Comparison of ENCODE assay signal across 8 cellular contexts in the genomic region with DNA sequence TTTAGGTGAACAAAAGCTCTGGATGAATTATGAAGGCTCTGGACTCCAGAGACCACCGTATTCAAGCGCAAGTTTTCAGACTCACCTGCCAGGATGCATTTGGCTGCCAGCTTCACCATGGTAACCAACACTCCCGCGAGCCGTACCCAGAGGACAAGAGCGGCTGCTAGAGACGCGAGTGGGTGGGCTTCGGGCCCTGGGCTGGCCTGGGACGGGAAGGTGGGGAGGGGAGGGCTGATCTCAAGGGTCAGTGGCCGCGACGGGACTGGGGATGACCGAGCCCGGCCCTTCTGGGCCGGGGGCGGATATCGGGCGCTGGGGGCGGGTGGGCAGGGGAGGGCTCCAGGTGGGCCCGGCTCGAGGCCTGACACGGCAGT.
A peak's percentile ranks its signal among the peaks of the same experiment; 100 is the strongest.
DNase-seq lines count a peak whose midpoint lies in the region; ATAC-seq lines count a peak whose summit lies in the region.

No MANE protein-coding gene starts in this region.

- H3K4me3 ChIP-seq in HUES48 (ENCODE audit: low read depth, low read length) (peak overlapping the region; percentile 81), mucosa of rectum (ENCODE audit: low read length in 2 of 2) (peak overlapping the region; percentile 89 to 90), subcutaneous abdominal adipose tissue (ENCODE audit: low read depth in 1 of 5, low read length in 5 of 5) (peak overlapping the region; percentile 66 to 82 (median 76))

- H3K27me3 ChIP-seq in HUES48 (ENCODE audit: control insufficient read depth, insufficient read depth, low read length) (peaks cover 11% of the 10 kb centered on the region), mucosa of rectum (ENCODE audit: control insufficient read depth in 2 of 2, insufficient read depth in 2 of 2, low read length in 2 of 2) (no peaks in the 10 kb centered on the region), subcutaneous abdominal adipose tissue (ENCODE audit: control insufficient read depth in 5 of 5, insufficient read depth in 4 of 5, low read length in 5 of 5) (no peaks in the 10 kb centered on the region)

- H3K4me1 ChIP-seq in HUES48 (ENCODE audit: control insufficient read depth, insufficient read depth, low read length) (peaks cover 8% of the 10 kb centered on the region), mucosa of rectum (ENCODE audit: control insufficient read depth in 2 of 2, insufficient read depth in 2 of 2, low read length in 2 of 2) (peaks cover 4 to 6% of the 10 kb centered on the region in 2 donors), subcutaneous abdominal adipose tissue (ENCODE audit: control insufficient read depth in 5 of 5, insufficient read depth in 5 of 5, low read length in 5 of 5) (peaks cover 9 to 23% (median 19%) of the 10 kb centered on the region in 5 donors)

- H3K27ac ChIP-seq in HUES48 (ENCODE audit: low read depth, low read length) (no peak overlapping the region), mucosa of rectum (ENCODE audit: low read depth in 2 of 2, low read length in 2 of 2) (peak overlapping the region; percentile 43 to 65), subcutaneous abdominal adipose tissue (ENCODE audit: low read depth, low read length) (no peak overlapping the region)

- H3K9ac ChIP-seq in HUES48 (ENCODE audit: low read depth, low read length), result no peak overlapping the region
- H3K9ac ChIP-seq in mucosa of rectum (ENCODE audit: low read depth in 1 of 2, low read length in 2 of 2), result peak overlapping the region; percentile 77 to 81
- H3K9ac ChIP-seq in subcutaneous abdominal adipose tissue (ENCODE audit: low read length in 5 of 5), result peak overlapping the region; percentile 42 to 86 (median 66)

- H3K36me3 ChIP-seq in HUES48 (ENCODE audit: control insufficient read depth, insufficient read depth, low read length) (peaks cover 4% of the 10 kb centered on the region; the same call in 1 of the 2 replicates), mucosa of rectum (ENCODE audit: control insufficient read depth in 2 of 2, insufficient read depth in 2 of 2, low read length in 2 of 2) (no peaks in the 10 kb centered on the region), subcutaneous abdominal adipose tissue (ENCODE audit: control insufficient read depth in 5 of 5, insufficient read depth in 5 of 5, low read length in 5 of 5) (peaks cover 0 to 7% (median 6%) of the 10 kb centered on the region in 5 donors)

- H3K9me3 ChIP-seq in HUES48 (ENCODE audit: control insufficient read depth, insufficient read depth, low read length) (peaks cover 7% of the 10 kb centered on the region), mucosa of rectum (ENCODE audit: control insufficient read depth in 2 of 2, low read length in 2 of 2) (no peaks in the 10 kb centered on the region), subcutaneous abdominal adipose tissue (ENCODE audit: control insufficient read depth in 5 of 5, low read length in 5 of 5) (no peaks in the 10 kb centered on the region)

- peak; percentile 15 for DNase-seq in activated CD4-positive, alpha-beta T cell treated with anti-CD3 and anti-CD28 coated beads for 1 hour
- DNase-seq in effector CD4-positive, alpha-beta T cell, result peak; percentile 28
- DNase-seq in DMS153 (lab: John Stamatoyannopoulos, UW), result no peak

- peak; percentile 10 for ATAC-seq in GM19328 (IDR thresholded peaks at IDR 0.05; ENCODE audit: unreplicated experiment)
- no peak for ATAC-seq in GM18517 (IDR thresholded peaks at IDR 0.05; ENCODE audit: unreplicated experiment)

Comparison
In these comparisons a context has a peak if more than half of its experiments do, and no peak if none do; other contexts are left out.
1. H3K27ac ChIP-seq: peak in mucosa of rectum (2 of 2); none in HUES48 (single experiment) and subcutaneous abdominal adipose tissue (single experiment).
2. Peak in every context shown above with its lines, with median percentiles within 50 percentile points of each other: H3K4me3 ChIP-seq.